12 cellular contexts compared by ENCODE assay signal in genomic region chr5:55597014-55597981, GRCh38.
A peak's percentile ranks its signal among the peaks of the same experiment; 100 is the strongest.
DNase-seq lines count a peak whose midpoint lies in the region; ATAC-seq, FAIRE-seq and TF ChIP-seq lines count a peak whose summit lies in the region.
"Had no signal": no experiment of that assay in that cellular context is flagged by ENCODE, and none has a peak within 500 bp of the region (broad histone marks: within the 10 kb centered on the region; RNA-seq: fewer than 3 reads in every experiment).

No MANE protein-coding gene starts in this region.

- H3K4ac ChIP-seq in H1 (replicated peaks; ENCODE audit: insufficient read length, low read depth, low read length) = no peak overlapping the region

- H2AFZ ChIP-seq in H1 (ENCODE audit: low read length) = 0 out of 2 replicates have a peak overlapping the region, but pooled peaks have one; percentile 10

- DNase-seq in A549 (ENCODE audit: low read depth in 1 of 2, low spot score in 1 of 2) (peak in 1 of 2 experiments; percentile 80), LoVo (ENCODE audit: low spot score) (peak; percentile 86), H1 (ENCODE audit: low read depth in 1 of 2, low spot score in 2 of 2) (peak in 1 of 2 experiments; percentile 37), mesothelial cell of epicardium (ENCODE audit: low spot score in 2 of 2, unreplicated experiment in 2 of 2) (no peak), CD1c-positive myeloid dendritic cell (ENCODE audit: extremely low spot score) (no peak), GM12892 (ENCODE audit: insufficient read length) (no peak), NCI-H2029 (lab: John Stamatoyannopoulos, UW) (no peak)
- DNase-seq: activated naive CD4-positive, alpha-beta T cell; CD4-positive, alpha-beta memory T cell; NCI-H774; nephron progenitor cell had no signal

- H2BK120ac ChIP-seq in H1 (replicated peaks; ENCODE audit: low read depth, low read length) = peak overlapping the region; percentile 55

- H3K23ac ChIP-seq in H1 (ENCODE audit: insufficient read length) = no peak overlapping the region

- H3K9ac ChIP-seq in H1 (replicated peaks in 1 of 4; ENCODE audit: extremely low read depth in 1 of 4, low read depth in 3 of 4, low read length in 3 of 4) = no peak overlapping the region

- H3K27ac Mint-ChIP-seq in mesothelial cell of epicardium = peak overlapping the region; percentile 80
- H3K27ac Mint-ChIP-seq: CD4-positive, alpha-beta memory T cell; nephron progenitor cell had no signal

- H3K4me2 ChIP-seq in A549 = peak overlapping the region; percentile 64
- H3K4me2 ChIP-seq in H1 (ENCODE audit: insufficient read depth in 1 of 2, low read depth in 2 of 2, low read length in 2 of 2) = no peak overlapping the region

- H3K4me3 ChIP-seq in A549 (no peak overlapping the region), H1 (ENCODE audit: extremely low read depth in 1 of 4, insufficient read depth in 2 of 4, low read depth in 3 of 4, low read length in 4 of 4) (no peak overlapping the region)

- H3K18ac ChIP-seq in H1 (ENCODE audit: extremely low read depth, low read length) = no peak overlapping the region

- TF ChIP-seq CTCF in A549 (IDR thresholded peaks at IDR 0.05) (no peak), H1 (IDR thresholded peaks at IDR 0.05; ENCODE audit: control extremely low read depth in 1 of 3, insufficient read depth in 1 of 3, low read depth in 1 of 3, low read length in 3 of 3) (no peak), mesothelial cell of epicardium (IDR thresholded peaks at IDR 0.05; ENCODE audit: unreplicated experiment) (no peak)

- no peaks in the 10 kb centered on the region for H4K20me1 ChIP-seq in H1 (replicated peaks in 1 of 2; ENCODE audit: control insufficient read depth in 1 of 2, insufficient read depth in 2 of 2, low read length in 2 of 2)

- peak overlapping the region; percentile 80 to 84 for H3K27ac ChIP-seq in A549
- no peak overlapping the region for H3K27ac ChIP-seq in H1 (ENCODE audit: low read depth, low read length)

- H3K4me3 Mint-ChIP-seq in mesothelial cell of epicardium = no peak overlapping the region
- H3K4me3 Mint-ChIP-seq: CD4-positive, alpha-beta memory T cell; nephron progenitor cell had no signal

- H3K27me3 ChIP-seq in H1 (replicated peaks in 1 of 4; ENCODE audit: control insufficient read depth in 3 of 4, extremely low read depth in 1 of 4, insufficient read depth in 3 of 4, low read length in 3 of 4) = no peaks in the 10 kb centered on the region

- no peak overlapping the region for H4K8ac ChIP-seq in H1 (ENCODE audit: extremely low read depth, insufficient read depth, low read length)

- H3K36me3 ChIP-seq in H1 (ENCODE audit: control insufficient read depth in 2 of 4, insufficient read depth in 4 of 4, low read length in 3 of 4) = no peaks in the 10 kb centered on the region

- FAIRE-seq in A549 (lab: Jason Lieb, UNC) = no peak
- no peak for FAIRE-seq in H1 (lab: Jason Lieb, UNC)
- FAIRE-seq in GM12892 (lab: Jason Lieb, UNC) = no peak

- H3K27me3 Mint-ChIP-seq in mesothelial cell of epicardium (ENCODE audit: low read depth) = no peaks in the 10 kb centered on the region

- H2BK15ac ChIP-seq in H1 (ENCODE audit: low read length) = no peak overlapping the region

- ATAC-seq in A549 (peak; percentile 49 to 57), GM21447 (IDR thresholded peaks at IDR 0.05; ENCODE audit: unreplicated experiment) (no peak)

- H3K56ac ChIP-seq in H1 (replicated peaks; ENCODE audit: insufficient read length, low read depth, low read length) = no peak overlapping the region

- H2BK5ac ChIP-seq in H1 (ENCODE audit: low read depth, low read length) = no peak overlapping the region

- TF ChIP-seq EP300 in A549 (IDR thresholded peaks at IDR 0.05) = no peak
- TF ChIP-seq EP300 in H1 (IDR thresholded peaks at IDR 0.05; ENCODE audit: borderline replicate concordance in 1 of 2, low read depth in 2 of 2, low read length in 2 of 2) = no peak

- H3K23me2 ChIP-seq in H1 (ENCODE audit: low read depth, low read length) = no peaks in the 10 kb centered on the region

- H3K79me2 ChIP-seq in H1 (ENCODE audit: control insufficient read depth in 1 of 2, insufficient read depth in 2 of 2, low read length in 2 of 2) = no peaks in the 10 kb centered on the region

- H3K36me3 Mint-ChIP-seq in mesothelial cell of epicardium = no peaks in the 10 kb centered on the region
- H3K36me3 Mint-ChIP-seq: CD4-positive, alpha-beta memory T cell had no signal

- POLR2A ChIA-PET in A549 (lab: Yijun Ruan, JAX) = interaction anchor here (0.6 to 1.6 kb wide), 2 partner anchors 21 to 63 kb away, joined by 3 to 4 read pairs; partner anchors contain the start of gene PLPP1
- POLR2A ChIA-PET in H1 (lab: Charles Lee; ENCODE audit: partially characterized antibody) = interaction anchor here (0.9 to 1.1 kb wide), 2 partner anchors 34 to 63 kb away, joined by 3 to 4 read pairs; partner anchors contain the start of gene PLPP1

- no peaks in the 10 kb centered on the region for H3K9me3 Mint-ChIP-seq in mesothelial cell of epicardium
- H3K9me3 Mint-ChIP-seq: CD4-positive, alpha-beta memory T cell; nephron progenitor cell had no signal

- 0 out of 2 replicates have a peak overlapping the region, but pooled peaks have one; percentile 6 for H2BK12ac ChIP-seq in H1 (ENCODE audit: low read depth, low read length)

- H3K4me1 Mint-ChIP-seq in mesothelial cell of epicardium = peaks cover 45% of the 10 kb centered on the region

- no peak overlapping the region for H4K5ac ChIP-seq in H1 (ENCODE audit: insufficient read length, low read depth, low read length)

- H3K9me3 ChIP-seq in A549 (no peaks in the 10 kb centered on the region), H1 (ENCODE audit: insufficient read depth in 2 of 2, low read depth in 1 of 2, low read length in 1 of 2) (no peaks in the 10 kb centered on the region)

- H4K91ac ChIP-seq in H1 (replicated peaks; ENCODE audit: insufficient read length, low read length) = peak overlapping the region; percentile 35

- no peak overlapping the region for H3K14ac ChIP-seq in H1 (ENCODE audit: insufficient read length)

- no peak overlapping the region for H2AK5ac ChIP-seq in H1 (ENCODE audit: low read depth, low read length)

- TF ChIP-seq POLR2A in A549 (IDR thresholded peaks at IDR 0.05; ENCODE audit: low read length) (no peak), H1 (IDR thresholded peaks at IDR 0.05; ENCODE audit: control extremely low read depth in 1 of 2, low read depth in 2 of 2, low read length in 2 of 2) (no peak), GM12892 (IDR thresholded peaks at IDR 0.05; ENCODE audit: low read depth, low read length) (no peak)

- H3K79me1 ChIP-seq in H1 (ENCODE audit: low read depth, low read length) = no peaks in the 10 kb centered on the region

- H2BK20ac ChIP-seq in H1 (ENCODE audit: low read length) = 0 out of 2 replicates have a peak overlapping the region, but pooled peaks have one; percentile 21

- CTCF ChIA-PET in A549 (lab: Yijun Ruan, JAX) = interaction anchor here (0.7 to 2.0 kb wide), 2 partner anchors 13 to 95 kb away, joined by 3 to 7 read pairs; no protein-coding TSS in a partner anchor
- CTCF ChIA-PET in H1 (lab: Charles Lee; ENCODE audit: partially characterized antibody) = interaction anchor here (1.3 kb wide), 1 partner anchor 95 kb away, joined by 4 read pairs; no protein-coding TSS in a partner anchor

- whole genome bisulfite sequencing in A549 (ENCODE audit: missing lambda C conversion rate) = 25% methylated on average over 7 of the region's 7 CpGs
- 90% methylated on average over 7 of the region's 7 CpGs; no CpG with 5 or more reads in 1 of the 2 experiments for WGBS in H1 (ENCODE audit: extremely low coverage in 1 of 2, insufficient coverage in 1 of 2, insufficient read length in 1 of 2, insufficient replicate concordance in 2 of 2, low coverage in 1 of 2, low lambda C conversion rate in 2 of 2, missing lambda C conversion rate in 1 of 2), 2 experiments

- H3K4me1 ChIP-seq in A549 (peaks cover 49% of the 10 kb centered on the region), H1 (replicated peaks in 1 of 4; ENCODE audit: control insufficient read depth in 3 of 4, insufficient read depth in 4 of 4, low read length in 3 of 4) (no peaks in the 10 kb centered on the region)

- TF ChIP-seq RAD21 in A549 (conservative IDR thresholded peaks at IDR 0.05 in 1 of 2, IDR thresholded peaks at IDR 0.05 in 1 of 2) (no peak), H1 (IDR thresholded peaks at IDR 0.05 in 1 of 2, conservative IDR thresholded peaks at IDR 0.05 in 1 of 2; ENCODE audit: low read depth in 2 of 2, low read length in 2 of 2) (no peak)

TF ChIP-seq in A549, 52 proteins besides CTCF, POLR2A, EP300 and RAD21 (continues in another document):
- TF ChIP-seq HOXB13 (CRISPR knock-in tag; IDR thresholded peaks at IDR 0.05; ENCODE audit: low read depth) (peak; percentile 61; the same call in 1 of the 2 replicates), ATOH8 (CRISPR knock-in tag; IDR thresholded peaks at IDR 0.05; ENCODE audit: low read depth) (0 out of 2 replicates have a peak, but pooled peaks have one; percentile 32), ZC3H11A (IDR thresholded peaks at IDR 0.05) (no peak), MAFK (IDR thresholded peaks at IDR 0.05; ENCODE audit: partially characterized antibody) (peak; percentile 8), ZNF302 (CRISPR knock-in tag; IDR thresholded peaks at IDR 0.05) (0 out of 2 replicates have a peak, but pooled peaks have one; percentile 44)

TF ChIP-seq in H1, 55 proteins besides CTCF, POLR2A, EP300 and RAD21:
- TF ChIP-seq CEBPB (IDR thresholded peaks at IDR 0.05; ENCODE audit: low read depth, low read length) (no peak), HDAC2 (IDR thresholded peaks at IDR 0.05; ENCODE audit: borderline replicate concordance in 1 of 2, low read depth in 2 of 2, low read length in 2 of 2) (no peak), BACH1 (IDR thresholded peaks at IDR 0.05; ENCODE audit: low read length) (no peak)
TF ChIP-seq in H1: peak in this region for 0.

Comparison
In these comparisons a context has a peak if more than half of its experiments do, and no peak if none do; other contexts are left out.
1. Of the 18 proteins assayed by ChIP-seq in both H1 and A549: peak only in H1: none; only in A549: MAFK, MAX and USF2; in both: none; in neither: 15.